In the genomic region with DNA sequence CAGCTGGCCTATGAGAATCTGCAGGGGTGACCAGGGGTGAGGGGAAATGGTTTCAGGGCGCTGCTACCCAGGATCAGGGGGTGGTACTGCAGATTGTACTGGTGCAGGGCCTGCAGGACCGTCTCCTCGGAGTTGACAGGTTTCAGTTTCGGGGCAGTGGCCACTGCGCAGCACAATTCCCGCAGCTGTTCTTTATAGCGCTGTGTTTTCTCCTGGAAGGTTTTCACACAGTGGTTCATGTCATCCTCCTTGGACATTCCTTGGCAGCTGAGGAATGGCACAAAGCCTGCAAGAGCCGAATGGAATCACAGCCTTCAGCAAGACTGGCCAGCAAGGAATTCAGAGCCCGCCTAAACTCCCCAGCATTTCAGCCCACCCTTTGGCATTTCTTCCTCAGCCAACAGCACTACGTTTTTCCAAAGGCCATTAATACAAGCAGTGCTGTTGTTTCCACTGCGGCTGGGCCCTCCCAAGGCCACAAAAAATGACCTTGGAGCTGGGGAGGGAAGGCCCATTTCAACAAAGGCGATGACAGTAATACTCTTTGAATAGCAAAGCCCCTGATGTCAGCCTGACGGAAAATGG, we compare ENCODE assay signal across 1 cellular context.
TF ChIP-seq lines count a peak whose summit lies in the region.

No MANE protein-coding gene starts in this region.

TF ChIP-seq in HepG2, 621 proteins besides CTCF, POLR2A, EP300 and RAD21 (continued from another document and continues in another):
- TF ChIP-seq, protein P1, sequence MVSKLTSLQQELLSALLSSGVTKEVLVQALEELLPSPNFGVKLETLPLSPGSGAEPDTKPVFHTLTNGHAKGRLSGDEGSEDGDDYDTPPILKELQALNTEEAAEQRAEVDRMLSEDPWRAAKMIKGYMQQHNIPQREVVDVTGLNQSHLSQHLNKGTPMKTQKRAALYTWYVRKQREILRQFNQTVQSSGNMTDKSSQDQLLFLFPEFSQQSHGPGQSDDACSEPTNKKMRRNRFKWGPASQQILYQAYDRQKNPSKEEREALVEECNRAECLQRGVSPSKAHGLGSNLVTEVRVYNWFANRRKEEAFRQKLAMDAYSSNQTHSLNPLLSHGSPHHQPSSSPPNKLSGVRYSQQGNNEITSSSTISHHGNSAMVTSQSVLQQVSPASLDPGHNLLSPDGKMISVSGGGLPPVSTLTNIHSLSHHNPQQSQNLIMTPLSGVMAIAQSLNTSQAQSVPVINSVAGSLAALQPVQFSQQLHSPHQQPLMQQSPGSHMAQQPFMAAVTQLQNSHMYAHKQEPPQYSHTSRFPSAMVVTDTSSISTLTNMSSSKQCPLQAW (CRISPR knock-in tag; IDR thresholded peaks at IDR 0.05): peak; percentile 58
- TF ChIP-seq NPAS2 (CRISPR knock-in tag; IDR thresholded peaks at IDR 0.05; ENCODE audit: borderline replicate concordance): no peak
- no peak for TF ChIP-seq ZMYM2 (CRISPR knock-in tag; IDR thresholded peaks at IDR 0.05)
- TF ChIP-seq HOXA7 (CRISPR knock-in tag; IDR thresholded peaks at IDR 0.05): no peak
- TF ChIP-seq RCOR2 (CRISPR knock-in tag; IDR thresholded peaks at IDR 0.05): no peak
- no peak for TF ChIP-seq EEA1 (CRISPR knock-in tag; IDR thresholded peaks at IDR 0.05; ENCODE audit: borderline replicate concordance)
- TF ChIP-seq NFIB (CRISPR knock-in tag; IDR thresholded peaks at IDR 0.05; ENCODE audit: borderline replicate concordance): no peak
- no peak for TF ChIP-seq ATF1 (CRISPR knock-in tag; IDR thresholded peaks at IDR 0.05)
- no peak for TF ChIP-seq ZNF280B (CRISPR knock-in tag; IDR thresholded peaks at IDR 0.05; ENCODE audit: borderline replicate concordance)
- TF ChIP-seq NRL (CRISPR knock-in tag; IDR thresholded peaks at IDR 0.05; ENCODE audit: borderline replicate concordance): no peak
- peak; percentile 55; the same call in 1 of the 2 replicates for TF ChIP-seq FOXO1 (CRISPR knock-in tag; IDR thresholded peaks at IDR 0.05)
- TF ChIP-seq ZNF530 (CRISPR knock-in tag; IDR thresholded peaks at IDR 0.05; ENCODE audit: low read depth): no peak
- TF ChIP-seq DMTF1 (CRISPR knock-in tag; IDR thresholded peaks at IDR 0.05): no peak
- no peak for TF ChIP-seq PBX2 (CRISPR knock-in tag; IDR thresholded peaks at IDR 0.05)
- TF ChIP-seq SYNCRIP (IDR thresholded peaks at IDR 0.05; ENCODE audit: insufficient read depth, low read depth, low read length): no peak
- no peak for TF ChIP-seq ZFP41 (CRISPR knock-in tag; IDR thresholded peaks at IDR 0.05; ENCODE audit: borderline replicate concordance)
- no peak for TF ChIP-seq PTBP1 (IDR thresholded peaks at IDR 0.05; ENCODE audit: low read depth, low read length, poor library complexity, severe bottlenecking)
- TF ChIP-seq CEBPG (CRISPR knock-in tag; IDR thresholded peaks at IDR 0.05): 0 out of 2 replicates have a peak, but pooled peaks have one; percentile 10
- TF ChIP-seq MIER2 (CRISPR knock-in tag; IDR thresholded peaks at IDR 0.05): no peak
- peak; percentile 50; the same call in 1 of the 2 replicates for TF ChIP-seq ZNF430 (CRISPR knock-in tag; IDR thresholded peaks at IDR 0.05)
- no peak for TF ChIP-seq DRAP1 (CRISPR knock-in tag; IDR thresholded peaks at IDR 0.05)
- TF ChIP-seq DR1 (CRISPR knock-in tag; IDR thresholded peaks at IDR 0.05): no peak
- TF ChIP-seq GMEB2 (CRISPR knock-in tag; IDR thresholded peaks at IDR 0.05; ENCODE audit: low read depth): no peak
- no peak for TF ChIP-seq ZC3H13 (CRISPR knock-in tag; IDR thresholded peaks at IDR 0.05)
- no peak for TF ChIP-seq ZNF792 (CRISPR knock-in tag; IDR thresholded peaks at IDR 0.05)
- TF ChIP-seq ZNF335 (CRISPR knock-in tag; IDR thresholded peaks at IDR 0.05): no peak
- no peak for TF ChIP-seq MED8 (CRISPR knock-in tag; IDR thresholded peaks at IDR 0.05; ENCODE audit: insufficient replicate concordance)
- peak; percentile 83 for TF ChIP-seq FOSL2 (CRISPR knock-in tag; IDR thresholded peaks at IDR 0.05)
- TF ChIP-seq DNMT3B (CRISPR knock-in tag; conservative IDR thresholded peaks at IDR 0.05): no peak
- TF ChIP-seq ZNF124 (CRISPR knock-in tag; IDR thresholded peaks at IDR 0.05): no peak
- TF ChIP-seq TBX2 (CRISPR knock-in tag; IDR thresholded peaks at IDR 0.05; ENCODE audit: borderline replicate concordance): no peak; the same call in 1 of the 2 replicates
- TF ChIP-seq, protein P2, sequence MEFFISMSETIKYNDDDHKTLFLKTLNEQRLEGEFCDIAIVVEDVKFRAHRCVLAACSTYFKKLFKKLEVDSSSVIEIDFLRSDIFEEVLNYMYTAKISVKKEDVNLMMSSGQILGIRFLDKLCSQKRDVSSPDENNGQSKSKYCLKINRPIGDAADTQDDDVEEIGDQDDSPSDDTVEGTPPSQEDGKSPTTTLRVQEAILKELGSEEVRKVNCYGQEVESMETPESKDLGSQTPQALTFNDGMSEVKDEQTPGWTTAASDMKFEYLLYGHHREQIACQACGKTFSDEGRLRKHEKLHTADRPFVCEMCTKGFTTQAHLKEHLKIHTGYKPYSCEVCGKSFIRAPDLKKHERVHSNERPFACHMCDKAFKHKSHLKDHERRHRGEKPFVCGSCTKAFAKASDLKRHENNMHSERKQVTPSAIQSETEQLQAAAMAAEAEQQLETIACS (CRISPR knock-in tag; IDR thresholded peaks at IDR 0.05): no peak
- TF ChIP-seq HIVEP1 (CRISPR knock-in tag; IDR thresholded peaks at IDR 0.05): no peak
- TF ChIP-seq HNF4A (CRISPR knock-in tag; IDR thresholded peaks at IDR 0.05): peak; percentile 52
- TF ChIP-seq, protein P3, sequence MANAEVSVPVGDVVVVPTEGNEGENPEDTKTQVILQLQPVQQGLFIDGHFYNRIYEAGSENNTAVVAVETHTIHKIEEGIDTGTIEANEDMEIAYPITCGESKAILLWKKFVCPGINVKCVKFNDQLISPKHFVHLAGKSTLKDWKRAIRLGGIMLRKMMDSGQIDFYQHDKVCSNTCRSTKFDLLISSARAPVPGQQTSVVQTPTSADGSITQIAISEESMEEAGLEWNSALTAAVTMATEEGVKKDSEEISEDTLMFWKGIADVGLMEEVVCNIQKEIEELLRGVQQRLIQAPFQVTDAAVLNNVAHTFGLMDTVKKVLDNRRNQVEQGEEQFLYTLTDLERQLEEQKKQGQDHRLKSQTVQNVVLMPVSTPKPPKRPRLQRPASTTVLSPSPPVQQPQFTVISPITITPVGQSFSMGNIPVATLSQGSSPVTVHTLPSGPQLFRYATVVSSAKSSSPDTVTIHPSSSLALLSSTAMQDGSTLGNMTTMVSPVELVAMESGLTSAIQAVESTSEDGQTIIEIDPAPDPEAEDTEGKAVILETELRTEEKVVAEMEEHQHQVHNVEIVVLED (CRISPR knock-in tag; IDR thresholded peaks at IDR 0.05; ENCODE audit: borderline replicate concordance): no peak
- no peak for TF ChIP-seq KDM2A (CRISPR knock-in tag; IDR thresholded peaks at IDR 0.05; ENCODE audit: borderline replicate concordance, low read depth)
- TF ChIP-seq FOXK2 (IDR thresholded peaks at IDR 0.05): no peak
- no peak for TF ChIP-seq MAF1 (CRISPR knock-in tag; IDR thresholded peaks at IDR 0.05; ENCODE audit: borderline replicate concordance)
- TF ChIP-seq HMG20A (CRISPR knock-in tag; IDR thresholded peaks at IDR 0.05; ENCODE audit: borderline replicate concordance): no peak; the same call in 1 of the 2 replicates
- TF ChIP-seq FOXP1 (IDR thresholded peaks at IDR 0.05): no peak
- 0 out of 2 replicates have a peak, but pooled peaks have one; percentile 22 for TF ChIP-seq FOXP1 (CRISPR knock-in tag; IDR thresholded peaks at IDR 0.05)
- TF ChIP-seq ZNF296 (CRISPR knock-in tag; conservative IDR thresholded peaks at IDR 0.05): no peak
- TF ChIP-seq, protein P4, sequence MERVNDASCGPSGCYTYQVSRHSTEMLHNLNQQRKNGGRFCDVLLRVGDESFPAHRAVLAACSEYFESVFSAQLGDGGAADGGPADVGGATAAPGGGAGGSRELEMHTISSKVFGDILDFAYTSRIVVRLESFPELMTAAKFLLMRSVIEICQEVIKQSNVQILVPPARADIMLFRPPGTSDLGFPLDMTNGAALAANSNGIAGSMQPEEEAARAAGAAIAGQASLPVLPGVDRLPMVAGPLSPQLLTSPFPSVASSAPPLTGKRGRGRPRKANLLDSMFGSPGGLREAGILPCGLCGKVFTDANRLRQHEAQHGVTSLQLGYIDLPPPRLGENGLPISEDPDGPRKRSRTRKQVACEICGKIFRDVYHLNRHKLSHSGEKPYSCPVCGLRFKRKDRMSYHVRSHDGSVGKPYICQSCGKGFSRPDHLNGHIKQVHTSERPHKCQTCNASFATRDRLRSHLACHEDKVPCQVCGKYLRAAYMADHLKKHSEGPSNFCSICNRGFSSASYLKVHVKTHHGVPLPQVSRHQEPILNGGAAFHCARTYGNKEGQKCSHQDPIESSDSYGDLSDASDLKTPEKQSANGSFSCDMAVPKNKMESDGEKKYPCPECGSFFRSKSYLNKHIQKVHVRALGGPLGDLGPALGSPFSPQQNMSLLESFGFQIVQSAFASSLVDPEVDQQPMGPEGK (CRISPR knock-in tag; IDR thresholded peaks at IDR 0.05): peak; percentile 84
